Comparison of ENCODE assay signal across 24 cellular contexts in the genomic region with DNA sequence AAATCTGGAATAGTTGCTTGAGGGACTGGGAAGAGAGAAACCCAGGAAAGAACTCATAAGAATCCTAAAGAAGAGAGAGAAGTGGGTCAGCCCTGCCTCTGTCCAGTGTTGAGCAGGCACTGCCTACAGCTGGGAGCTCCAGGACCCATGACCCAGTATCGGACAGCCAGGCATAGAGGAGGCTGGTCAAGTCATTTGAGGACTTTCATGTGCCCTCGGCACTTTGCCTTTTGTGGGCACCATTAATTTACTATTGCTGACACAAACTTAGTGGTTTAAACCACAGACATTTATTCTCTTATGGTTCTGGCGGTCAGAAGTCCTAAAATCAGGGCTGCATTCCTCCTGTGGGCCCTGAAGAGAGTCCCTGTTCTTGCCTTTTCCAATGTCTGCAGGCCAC.
"Had no signal": no experiment of that assay in that cellular context is flagged by ENCODE, and none has a peak within 500 bp of the region (broad histone marks: within the 10 kb centered on the region; RNA-seq: fewer than 3 reads in every experiment).

No MANE protein-coding gene starts in this region.

- ATAC-seq: activated CD8-positive, alpha-beta memory T cell treated with anti-CD3 and anti-CD28 coated beads, Interleukin-2, amount 10 ng/mL, durations not matched to agents 7 days and 5 days; body of pancreas; T-cell had no signal

- H3K27ac ChIP-seq: body of pancreas, Peyer's patch had no signal

- H3K4me3 ChIP-seq: body of pancreas, Peyer's patch had no signal

- H3K27me3 ChIP-seq: body of pancreas, Peyer's patch had no signal

- H3K27ac Mint-ChIP-seq: activated B cell treated with CpG ODN at 0.5 μM for 24 hours; activated CD4-positive, alpha-beta T cell treated with anti-CD3 and anti-CD28 coated beads, Interleukin-2, amount 10 ng/mL, durations not matched to agents 24 days and 14 days; activated CD8-positive, alpha-beta memory T cell treated with anti-CD3 and anti-CD28 coated beads, Interleukin-2, amount 10 ng/mL, durations not matched to agents 7 days and 5 days; activated naive CD4-positive, alpha-beta T cell treated with anti-CD3 and anti-CD28 coated beads, Interleukin-2, amount 50 U/mL, for 24 hours; activated T-cell treated with anti-CD3 and anti-CD28 coated beads, Interleukin-2, amount 50 U/mL, for 24 hours; activated T-helper 1 cell treated with anti-CD3 and anti-CD28 coated beads, Interleukin-12 subunit alpha, Interleukin-12 subunit beta, Interleukin-2, Interleukin-4 antibody, amounts not matched to agents 30 ng/mL and 10 ng/mL and 1 ng/mL, durations not matched to agents 14 hours and 24 hours and 36 hours; T-cell had no signal

- H3K9me3 ChIP-seq: body of pancreas, Peyer's patch had no signal

- H3K4me1 Mint-ChIP-seq: activated B cell treated with CpG ODN at 0.5 μM for 24 hours; activated CD4-positive, alpha-beta T cell treated with anti-CD3 and anti-CD28 coated beads, Interleukin-2, amount 10 ng/mL, durations not matched to agents 24 days and 14 days; activated CD8-positive, alpha-beta memory T cell treated with anti-CD3 and anti-CD28 coated beads, Interleukin-2, amount 10 ng/mL, durations not matched to agents 7 days and 5 days; activated naive CD4-positive, alpha-beta T cell treated with anti-CD3 and anti-CD28 coated beads, Interleukin-2, amount 50 U/mL, for 24 hours; T-cell had no signal

- H3K9me3 Mint-ChIP-seq: activated CD4-positive, alpha-beta T cell treated with anti-CD3 and anti-CD28 coated beads, Interleukin-2, amount 10 ng/mL, durations not matched to agents 24 days and 14 days; activated naive CD4-positive, alpha-beta T cell treated with anti-CD3 and anti-CD28 coated beads, Interleukin-2, amount 50 U/mL, for 24 hours; activated T-helper 1 cell treated with anti-CD3 and anti-CD28 coated beads, Interleukin-12 subunit alpha, Interleukin-12 subunit beta, Interleukin-2, Interleukin-4 antibody, amounts not matched to agents 30 ng/mL and 10 ng/mL and 1 ng/mL, durations not matched to agents 14 hours and 24 hours and 36 hours had no signal

- H3K4me1 ChIP-seq: body of pancreas, Peyer's patch had no signal

- DNase-seq: activated B cell treated with CpG ODN at 0.5 μM for 24 hours; activated CD4-positive, alpha-beta T cell treated with anti-CD3 and anti-CD28 coated beads for 1 hour; activated CD4-positive, alpha-beta T cell treated with anti-CD3 and anti-CD28 coated beads, Interleukin-2, amount 10 ng/mL, durations not matched to agents 24 days and 14 days; activated CD4-positive, alpha-beta T cell treated with anti-CD3 and anti-CD28 coated beads, Interleukin-2, amount 50 U/mL, for 48 hours; activated CD8-positive, alpha-beta memory T cell treated with anti-CD3 and anti-CD28 coated beads, Interleukin-2, amount 10 ng/mL, durations not matched to agents 7 days and 5 days; activated effector memory CD4-positive, alpha-beta T cell treated with Interleukin-2 at 50 U/mL for 16 hours; activated naive CD4-positive, alpha-beta T cell; activated T-cell treated with anti-CD3 and anti-CD28 coated beads, Interleukin-2, amount 50 U/mL, for 24 hours; aorta; body of pancreas; MM.1S; NCI-H1105; NCI-H1436; NCI-H1694 treated with DMSO at 0.1 percent for 48 hours; NCI-H2029 treated with DMSO at 0.1 percent for 48 hours; NCI-H510A treated with DMSO at 0.1 percent for 48 hours; NCI-H69; Peyer's patch; SIG-M5; T-cell; T-helper 2 cell; T1000 had no signal

- H3K4me3 Mint-ChIP-seq: activated B cell treated with CpG ODN at 0.5 μM for 24 hours; activated CD4-positive, alpha-beta T cell treated with anti-CD3 and anti-CD28 coated beads, Interleukin-2, amount 10 ng/mL, durations not matched to agents 24 days and 14 days; activated CD8-positive, alpha-beta memory T cell treated with anti-CD3 and anti-CD28 coated beads, Interleukin-2, amount 10 ng/mL, durations not matched to agents 7 days and 5 days; activated naive CD4-positive, alpha-beta T cell treated with anti-CD3 and anti-CD28 coated beads, Interleukin-2, amount 50 U/mL, for 24 hours; activated T-cell treated with anti-CD3 and anti-CD28 coated beads, Interleukin-2, amount 50 U/mL, for 24 hours; activated T-helper 1 cell treated with anti-CD3 and anti-CD28 coated beads, Interleukin-12 subunit alpha, Interleukin-12 subunit beta, Interleukin-2, Interleukin-4 antibody, amounts not matched to agents 30 ng/mL and 10 ng/mL and 1 ng/mL, durations not matched to agents 14 hours and 24 hours and 36 hours; T-cell had no signal

- H3K36me3 Mint-ChIP-seq: activated CD8-positive, alpha-beta memory T cell treated with anti-CD3 and anti-CD28 coated beads, Interleukin-2, amount 10 ng/mL, durations not matched to agents 7 days and 5 days; activated naive CD4-positive, alpha-beta T cell treated with anti-CD3 and anti-CD28 coated beads, Interleukin-2, amount 50 U/mL, for 24 hours; T-cell had no signal

- H3K36me3 ChIP-seq: Peyer's patch had no signal
